ENCODE assay signal across 8 cellular contexts in genomic region chr12:51238037-51238509, GRCh38. TPM values are rescaled to one million over a fixed set of nuclear protein-coding genes. Genes with fewer than 3 reads are reported as not detected.
DNase-seq lines count a peak whose midpoint lies in the region; ATAC-seq and TF ChIP-seq lines count a peak whose summit lies in the region.

No MANE protein-coding gene starts in this region.

- TF ChIP-seq RAD21 in HCT116 (IDR thresholded peaks at IDR 0.05; ENCODE audit: low read depth): no peak

- no TSS peak for BruUV-seq in HCT116 (replicated peaks; lab: Mats Ljungman, UMichigan)

- TF ChIP-seq CTCF in DOHH2 (IDR thresholded peaks at IDR 0.05; ENCODE audit: low read depth, low read length, poor library complexity, severe bottlenecking) (peak; percentile 39), HCT116 (IDR thresholded peaks at IDR 0.05 in 2 of 3, conservative IDR thresholded peaks at IDR 0.05 in 1 of 3; ENCODE audit: borderline replicate concordance in 1 of 3, insufficient read depth in 1 of 3, low read depth in 2 of 3, low read length in 2 of 3) (no peak), prostate gland (IDR thresholded peaks at IDR 0.05) (no peak)

- H3K9ac ChIP-seq in HCT116 (ENCODE audit: low read length): peak overlapping the region; percentile 100

- H3K36me3 ChIP-seq in DOHH2 (ENCODE audit: control insufficient read depth, low read length): peaks cover 36% of the 10 kb centered on the region
- peaks cover 25% of the 10 kb centered on the region in 2 experiments for H3K36me3 ChIP-seq in HCT116 (ENCODE audit: control insufficient read depth in 1 of 2, insufficient read depth in 2 of 2, low read length in 2 of 2)
- peaks cover 14% of the 10 kb centered on the region for H3K36me3 ChIP-seq in SJCRH30
- peaks cover 0 to 4% of the 10 kb centered on the region in 2 donors for H3K36me3 ChIP-seq in prostate gland

- H3K9me2 ChIP-seq in DOHH2 (replicated peaks; ENCODE audit: control insufficient read depth, low read length) (no peaks in the 10 kb centered on the region), HCT116 (ENCODE audit: insufficient read depth) (no peaks in the 10 kb centered on the region)

- H3K27me3 ChIP-seq in DOHH2 (ENCODE audit: control insufficient read depth, low read length) (no peaks in the 10 kb centered on the region), HCT116 (ENCODE audit: insufficient read depth, low read length) (no peaks in the 10 kb centered on the region), SJCRH30 (no peaks in the 10 kb centered on the region), prostate gland (replicated peaks; ENCODE audit: insufficient read depth) (no peaks in the 10 kb centered on the region)

- CTCF ChIA-PET in HCT116 (lab: Charles Lee): interaction anchor here (1.1 to 1.5 kb wide), 4 partner anchors 15 to 155 kb away, joined by 3 to 10 read pairs (median 6); partner anchors contain the start of genes CSRNP2 and POU6F1

- H3K4me2 ChIP-seq in DOHH2 (ENCODE audit: low read length) (peak overlapping the region; percentile 87), HCT116 (ENCODE audit: low read length) (peak overlapping the region; percentile 80)

- no peak for TF ChIP-seq POLR2A in HCT116 (IDR thresholded peaks at IDR 0.05; ENCODE audit: borderline replicate concordance, extremely low read depth, insufficient read depth, insufficient read length)
- no peak for TF ChIP-seq POLR2A in prostate gland (IDR thresholded peaks at IDR 0.05)

- RAD21 ChIA-PET in HCT116 (lab: Charles Lee; ENCODE audit: low non-redundant PET in 1 of 2, low total read pairs in 2 of 2, uncharacterized antibody in 2 of 2, unreplicated experiment in 2 of 2): interaction anchor here (0.6 to 1.2 kb wide), 4 partner anchors 20 to 185 kb away, joined by 4 to 8 read pairs (median 6); partner anchors contain the start of gene POU6F1 (in 1 of the 2)

- peak overlapping the region; percentile 46 for H2AFZ ChIP-seq in HCT116 (ENCODE audit: low read depth, low read length, poor library complexity, severe bottlenecking)

- peak overlapping the region; percentile 97 for H3K4me3 ChIP-seq in DOHH2 (ENCODE audit: low read length)
- peak overlapping the region; percentile 96 to 99 for H3K4me3 ChIP-seq in HCT116 (replicated peaks in 1 of 2; ENCODE audit: low read depth in 1 of 2, low read length in 2 of 2)
- H3K4me3 ChIP-seq in SJCRH30: peak overlapping the region; percentile 96
- peak overlapping the region; percentile 98 to 100 for H3K4me3 ChIP-seq in prostate gland

- DNase-seq in HCT116 (ENCODE audit: low read depth, low spot score) (no peak), SJCRH30 (no peak), prostate gland (ENCODE audit: low spot score) (peak; percentile 57)
- DNase-seq in activated CD8-positive, alpha-beta memory T cell treated with anti-CD3 and anti-CD28 coated beads for 24 hours: no peak
- DNase-seq in NK-92 treated with Interleukin-12 subunit alpha and Interleukin-12 subunit beta, amount 100 ng/mL, for 24 hours (lab: John Stamatoyannopoulos, UW): no peak

- 7% methylated on average over 10 of the region's 10 CpGs for WGBS in prostate gland

- intact Hi-C loops in HCT116 (cut with micrococcal nuclease): loop anchor here (2.0 kb wide), 1 partner anchor 65 kb away; the partner anchor contains the start of gene TFCP2
- intact Hi-C loops in prostate gland (cut with DNase I): loop anchor here (1.0 to 10.0 kb wide), 3 partner anchors 19 to 413 kb away; partner anchors contain the start of gene POU6F1

- H3K4me1 ChIP-seq in DOHH2 (ENCODE audit: control insufficient read depth, low read length) (peaks cover 15% of the 10 kb centered on the region), HCT116 (ENCODE audit: control insufficient read depth in 1 of 2, insufficient read depth in 2 of 2, low read length in 2 of 2) (peaks cover 12 to 15% of the 10 kb centered on the region in 2 experiments), SJCRH30 (no peaks in the 10 kb centered on the region), prostate gland (replicated peaks) (peaks cover 6% of the 10 kb centered on the region)

- H3K9me3 ChIP-seq in DOHH2 (ENCODE audit: control insufficient read depth, insufficient read depth, low read length) (no peaks in the 10 kb centered on the region), HCT116 (ENCODE audit: control insufficient read depth in 1 of 2, insufficient read depth in 1 of 2, low read depth in 1 of 2, low read length in 2 of 2) (no peaks in the 10 kb centered on the region), SJCRH30 (replicated peaks) (no peaks in the 10 kb centered on the region), prostate gland (no peaks in the 10 kb centered on the region)

- H3F3A ChIP-seq in DOHH2 (ENCODE audit: control insufficient read depth, insufficient read depth): peaks cover 2% of the 10 kb centered on the region; the same call in 1 of the 2 replicates

- no peaks in the 10 kb centered on the region for H4K20me1 ChIP-seq in DOHH2 (ENCODE audit: control insufficient read depth, insufficient read depth, low read depth, low read length)
- H4K20me1 ChIP-seq in HCT116 (ENCODE audit: insufficient read depth): no peaks in the 10 kb centered on the region

- H3K79me2 ChIP-seq in DOHH2 (ENCODE audit: control insufficient read depth, low read length): peaks cover 26% of the 10 kb centered on the region
- H3K79me2 ChIP-seq in HCT116 (ENCODE audit: insufficient read depth, low read length): peaks cover 28% of the 10 kb centered on the region

- no peak for ATAC-seq in HCT116
- ATAC-seq in esophagus mucosa: peak; percentile 17
- ATAC-seq in HG03108 (IDR thresholded peaks at IDR 0.05; ENCODE audit: unreplicated experiment): no peak

- POLR2A ChIA-PET in HCT116 (lab: Charles Lee): interaction anchor here (0.6 to 1.7 kb wide), 7 partner anchors 8 to 954 kb away, joined by 3 to 14 read pairs (median 5); partner anchors contain the start of genes CSRNP2, KRT80 and POU6F1

- H3K27ac ChIP-seq in DOHH2 (ENCODE audit: low read depth, low read length) (peak overlapping the region; percentile 95; the same call in 1 of the 2 replicates), HCT116 (ENCODE audit: low read depth, low read length) (peak overlapping the region; percentile 98), SJCRH30 (no peak overlapping the region; the same call in 1 of the 2 replicates), prostate gland (peak overlapping the region; percentile 100)

TF ChIP-seq in HCT116, 20 proteins besides CTCF, POLR2A, EP300 and RAD21:
- TF ChIP-seq MAX (IDR thresholded peaks at IDR 0.05) (0 out of 2 replicates have a peak, but pooled peaks have one; percentile 9), POLR2AphosphoS5 (IDR thresholded peaks at IDR 0.05; ENCODE audit: low read depth, low read length) (no peak)
TF ChIP-seq in HCT116: peak in this region for 1.

RNA-seq across cellular contexts. Expression of gene DAZAP2, which starts 0.6 kb away (rescaled TPM):
- total RNA-seq in HCT116 (2021; ENCODE audit: unreplicated experiment) (157 TPM), esophagus mucosa (109 TPM), prostate gland (100 to 1,000 TPM; 299 to 374 TPM)
- 300 and 308 TPM in 2 replicates for polyA plus RNA-seq in HCT116 (2012)
- total RNA-seq in SJCRH30 (2014; rRNA removed; shearing (Covaris generic)): 236 and 239 TPM in 2 replicates

RNA-seq across cellular contexts. Expression of gene POU6F1, which starts 20.2 kb away (rescaled TPM):
- total RNA-seq in HCT116 (2021; ENCODE audit: unreplicated experiment) (6.4 TPM), esophagus mucosa (2.9 TPM), prostate gland (10 to 100 TPM; 13.5 to 17.2 TPM)
- polyA plus RNA-seq in HCT116 (2012): 4.8 TPM in 2 replicates
- total RNA-seq in SJCRH30 (2014; rRNA removed; shearing (Covaris generic)): 1.5 and 2.5 TPM in 2 replicates

RNA-seq across cellular contexts. Expression of gene SMAGP, which starts 32.1 kb away (rescaled TPM):
- total RNA-seq in HCT116 (2021; ENCODE audit: unreplicated experiment) (39.9 TPM), esophagus mucosa (96.2 TPM), prostate gland (10 to 100 TPM; 10.7 to 15.4 TPM)
- 59.9 and 72.7 TPM in 2 replicates for polyA plus RNA-seq in HCT116 (2012)
- 0.38 and 1.2 TPM in 2 replicates for total RNA-seq in SJCRH30 (2014; rRNA removed; shearing (Covaris generic))
